ENCODE assay signal across 12 cellular contexts in the genomic region with DNA sequence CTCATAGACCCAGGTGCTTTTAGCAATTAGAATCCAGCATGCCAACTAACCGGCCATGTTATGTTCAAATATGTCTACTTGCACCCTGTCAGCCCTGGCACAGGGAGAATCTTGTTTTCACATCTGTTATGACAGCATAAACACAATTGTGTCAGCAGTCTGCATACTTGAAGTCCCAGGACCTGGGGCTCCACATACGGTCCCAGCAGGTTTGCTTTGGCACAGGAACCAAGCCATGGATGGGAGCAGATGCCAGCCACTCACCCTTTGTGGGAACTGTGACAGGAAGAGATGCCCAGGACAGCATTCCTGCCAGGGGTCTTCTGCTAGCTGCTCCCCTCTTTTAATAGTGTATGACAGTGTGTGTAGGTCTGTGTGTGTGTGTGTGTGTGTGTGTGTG.
A peak's percentile ranks its signal among the peaks of the same experiment; 100 is the strongest.
DNase-seq lines count a peak whose midpoint lies in the region; ATAC-seq and TF ChIP-seq lines count a peak whose summit lies in the region.
"Had no signal": no experiment of that assay in that cellular context is flagged by ENCODE, and none has a peak within 500 bp of the region (broad histone marks: within the 10 kb centered on the region; RNA-seq: fewer than 3 reads in every experiment).

No MANE protein-coding gene starts in this region.

- no peak for TF ChIP-seq POLR2A in prostate gland (IDR thresholded peaks at IDR 0.05)

- no peaks in the 10 kb centered on the region for H3K9me3 Mint-ChIP-seq in activated CD8-positive, alpha-beta memory T cell treated with anti-CD3 and anti-CD28 coated beads, Interleukin-2, amount 10 ng/mL, durations not matched to agents 7 days and 5 days (ENCODE audit: low read depth)

- H3K36me3 ChIP-seq in prostate gland = no peaks in the 10 kb centered on the region
- H3K36me3 ChIP-seq: BE2C, HAP-1 had no signal

- ATAC-seq in activated CD8-positive, alpha-beta memory T cell treated with anti-CD3 and anti-CD28 coated beads, Interleukin-2, amount 10 ng/mL, durations not matched to agents 7 days and 5 days = no peak

- H3K4me1 ChIP-seq in prostate gland (replicated peaks) = no peaks in the 10 kb centered on the region
- H3K4me1 ChIP-seq: BE2C, HAP-1 had no signal

- CTCF ChIA-PET in activated CD8-positive, alpha-beta memory T cell treated with anti-CD3 and anti-CD28 coated beads, Interleukin-2, amount 10 ng/mL, durations not matched to agents 7 days and 5 days (lab: Charles Lee) = no interaction called here

- H3K27me3 Mint-ChIP-seq in activated CD8-positive, alpha-beta memory T cell treated with anti-CD3 and anti-CD28 coated beads, Interleukin-2, amount 10 ng/mL, durations not matched to agents 7 days and 5 days = peaks cover 8% of the 10 kb centered on the region

- H3K27ac ChIP-seq in prostate gland = no peak overlapping the region
- H3K27ac ChIP-seq: C4-2B had no signal

- H3K27ac Mint-ChIP-seq in activated CD8-positive, alpha-beta memory T cell treated with anti-CD3 and anti-CD28 coated beads, Interleukin-2, amount 10 ng/mL, durations not matched to agents 7 days and 5 days = no peak overlapping the region
- H3K27ac Mint-ChIP-seq: CD4-positive, alpha-beta memory T cell had no signal

- H3K4me3 Mint-ChIP-seq in activated CD8-positive, alpha-beta memory T cell treated with anti-CD3 and anti-CD28 coated beads, Interleukin-2, amount 10 ng/mL, durations not matched to agents 7 days and 5 days = no peak overlapping the region
- H3K4me3 Mint-ChIP-seq: CD4-positive, alpha-beta memory T cell had no signal

- H3K27me3 ChIP-seq in prostate gland (replicated peaks; ENCODE audit: insufficient read depth) = no peaks in the 10 kb centered on the region
- H3K27me3 ChIP-seq: BE2C had no signal

- no peaks in the 10 kb centered on the region for H3K9me3 ChIP-seq in prostate gland
- H3K9me3 ChIP-seq: BE2C, HAP-1 had no signal

- intact Hi-C loops in prostate gland (cut with DNase I) = no loop called here

- peaks cover 4% of the 10 kb centered on the region for H3K4me1 Mint-ChIP-seq in activated CD8-positive, alpha-beta memory T cell treated with anti-CD3 and anti-CD28 coated beads, Interleukin-2, amount 10 ng/mL, durations not matched to agents 7 days and 5 days

- WGBS in prostate gland = 36% methylated on average over 2 of the region's 2 CpGs

- TF ChIP-seq CTCF in prostate gland (IDR thresholded peaks at IDR 0.05) = no peak

- DNase-seq in NCI-H1694 (lab: John Stamatoyannopoulos, UW) = peak; percentile 92
- DNase-seq in NCI-H2171 (lab: John Stamatoyannopoulos, UW) = peak; percentile 58
- DNase-seq in ecto neural progenitor cell (ENCODE audit: low spot score) = peak; percentile 22
- DNase-seq in activated T-cell treated with anti-CD3 and anti-CD28 coated beads, Interleukin-2, amount 50 U/mL, for 1 hour = no peak
- no peak for DNase-seq in prostate gland (ENCODE audit: low spot score)
- DNase-seq in activated CD8-positive, alpha-beta memory T cell treated with anti-CD3 and anti-CD28 coated beads, Interleukin-2, amount 10 ng/mL, durations not matched to agents 7 days and 5 days = no peak
- DNase-seq in effector CD8-positive, alpha-beta T cell (lab: John Stamatoyannopoulos, UW) = no peak
- DNase-seq: BE2C; CD4-positive, alpha-beta memory T cell; IMR-90 had no signal

- H3K4me3 ChIP-seq in prostate gland = no peak overlapping the region
- H3K4me3 ChIP-seq: HAP-1 had no signal

- H3K36me3 Mint-ChIP-seq in activated CD8-positive, alpha-beta memory T cell treated with anti-CD3 and anti-CD28 coated beads, Interleukin-2, amount 10 ng/mL, durations not matched to agents 7 days and 5 days = no peaks in the 10 kb centered on the region
- H3K36me3 Mint-ChIP-seq: CD4-positive, alpha-beta memory T cell had no signal

Comparison
In these comparisons a context has a peak if more than half of its experiments do, and no peak if none do; other contexts are left out.
1. DNase-seq: peak in NCI-H1694 (single experiment), NCI-H2171 (single experiment) and ecto neural progenitor cell (single experiment); none in activated T-cell treated with anti-CD3 and anti-CD28 coated beads, Interleukin-2, amount 50 U/mL, for 1 hour (single experiment), prostate gland (single experiment), activated CD8-positive, alpha-beta memory T cell treated with anti-CD3 and anti-CD28 coated beads, Interleukin-2, amount 10 ng/mL, durations not matched to agents 7 days and 5 days (single experiment) and effector CD8-positive, alpha-beta T cell (single experiment).